In the genomic region with DNA sequence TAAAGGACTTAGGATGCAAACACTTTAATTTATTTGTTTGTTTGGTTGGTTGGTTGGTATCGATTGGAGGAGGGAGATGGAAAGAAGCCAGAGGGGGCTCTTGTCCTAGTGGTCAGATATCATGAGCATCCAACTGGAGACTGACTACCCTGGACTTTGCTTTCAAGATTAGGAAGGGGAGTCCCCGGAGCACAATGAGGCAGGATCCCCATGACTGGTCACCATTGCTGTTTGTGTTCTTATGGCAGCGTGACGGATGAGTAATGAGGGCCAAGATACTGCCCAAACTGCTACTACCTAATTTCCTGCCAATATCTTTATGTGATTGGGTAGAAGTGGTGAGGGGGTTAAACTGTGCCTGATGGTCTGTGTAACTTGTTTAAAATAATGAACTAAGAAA, we compare ENCODE assay signal across 14 cellular contexts.
A peak's percentile ranks its signal among the peaks of the same experiment; 100 is the strongest.
DNase-seq lines count a peak whose midpoint lies in the region; ATAC-seq and FAIRE-seq lines count a peak whose summit lies in the region.
"Had no signal": no experiment of that assay in that cellular context is flagged by ENCODE, and none has a peak within 500 bp of the region (broad histone marks: within the 10 kb centered on the region; RNA-seq: fewer than 3 reads in every experiment).

No MANE protein-coding gene starts in this region.

- DNase-seq in RCC 7860 (ENCODE audit: low spot score) (peak; percentile 62), glomerular visceral epithelial cell (ENCODE audit: extremely low spot score) (peak; percentile 19), mucosa of gallbladder (ENCODE audit: low spot score) (peak; percentile 12), NCI-H187 treated with DMSO at 0.1 percent for 48 hours (lab: John Stamatoyannopoulos, UW) (no peak), hypothalamus (lab: John Stamatoyannopoulos, UW) (no peak)
- no peak for DNase-seq in activated CD8-positive, alpha-beta T cell treated with anti-CD3 and anti-CD28 coated beads, Interleukin-2, amount 10 ng/mL, durations not matched to agents 7 days and 5 days
- DNase-seq: AML-193; Calu3; CD4-positive, CD25-positive, alpha-beta regulatory T cell; DMS 273 treated with DMSO at 0.1 percent for 48 hours; GM23248; H7 had no signal

- H3K36me3 Mint-ChIP-seq in activated CD8-positive, alpha-beta T cell treated with anti-CD3 and anti-CD28 coated beads, Interleukin-2, amount 10 ng/mL, durations not matched to agents 7 days and 5 days (ENCODE audit: low read depth), result no peaks in the 10 kb centered on the region
- H3K36me3 Mint-ChIP-seq: CD4-positive, CD25-positive, alpha-beta regulatory T cell; IgD-negative memory B cell had no signal

- no peak for ATAC-seq in activated CD8-positive, alpha-beta T cell treated with anti-CD3 and anti-CD28 coated beads, Interleukin-2, amount 10 ng/mL, durations not matched to agents 7 days and 5 days

- CTCF ChIA-PET in activated CD8-positive, alpha-beta T cell treated with anti-CD3 and anti-CD28 coated beads, Interleukin-2, amount 10 ng/mL, durations not matched to agents 7 days and 5 days (lab: Charles Lee), result no interaction called here

- peak; percentile 81 for FAIRE-seq in RCC 7860 (lab: Jason Lieb, UNC)
- FAIRE-seq: A549 had no signal

- H3K9me3 Mint-ChIP-seq in activated CD8-positive, alpha-beta T cell treated with anti-CD3 and anti-CD28 coated beads, Interleukin-2, amount 10 ng/mL, durations not matched to agents 7 days and 5 days (ENCODE audit: insufficient read depth), result no peaks in the 10 kb centered on the region

- H3K27me3 Mint-ChIP-seq in activated CD8-positive, alpha-beta T cell treated with anti-CD3 and anti-CD28 coated beads, Interleukin-2, amount 10 ng/mL, durations not matched to agents 7 days and 5 days (ENCODE audit: low read depth), result peaks cover 7% of the 10 kb centered on the region
- H3K27me3 Mint-ChIP-seq: CD4-positive, CD25-positive, alpha-beta regulatory T cell had no signal

- H3K27ac Mint-ChIP-seq in activated CD8-positive, alpha-beta T cell treated with anti-CD3 and anti-CD28 coated beads, Interleukin-2, amount 10 ng/mL, durations not matched to agents 7 days and 5 days, result no peak overlapping the region
- H3K27ac Mint-ChIP-seq: CD4-positive, CD25-positive, alpha-beta regulatory T cell; IgD-negative memory B cell had no signal

- no peak overlapping the region for H3K4me3 Mint-ChIP-seq in activated CD8-positive, alpha-beta T cell treated with anti-CD3 and anti-CD28 coated beads, Interleukin-2, amount 10 ng/mL, durations not matched to agents 7 days and 5 days
- H3K4me3 Mint-ChIP-seq: CD4-positive, CD25-positive, alpha-beta regulatory T cell; IgD-negative memory B cell had no signal

- POLR2A ChIA-PET in activated CD8-positive, alpha-beta T cell treated with anti-CD3 and anti-CD28 coated beads, Interleukin-2, amount 10 ng/mL, durations not matched to agents 7 days and 5 days (lab: Charles Lee), result no interaction called here

- no peaks in the 10 kb centered on the region for H3K4me1 Mint-ChIP-seq in activated CD8-positive, alpha-beta T cell treated with anti-CD3 and anti-CD28 coated beads, Interleukin-2, amount 10 ng/mL, durations not matched to agents 7 days and 5 days (ENCODE audit: low read depth)
- H3K4me1 Mint-ChIP-seq: CD4-positive, CD25-positive, alpha-beta regulatory T cell; IgD-negative memory B cell had no signal

Comparison
In these comparisons a context has a peak if more than half of its experiments do, and no peak if none do; other contexts are left out.
1. DNase-seq: peak in RCC 7860 (single experiment), glomerular visceral epithelial cell (single experiment) and mucosa of gallbladder (single experiment); none in activated CD8-positive, alpha-beta T cell treated with anti-CD3 and anti-CD28 coated beads, Interleukin-2, amount 10 ng/mL, durations not matched to agents 7 days and 5 days (single experiment), NCI-H187 treated with DMSO at 0.1 percent for 48 hours (single experiment) and hypothalamus (0 of 51).